ENCODE assay signal across 8 cellular contexts in the genomic region with DNA sequence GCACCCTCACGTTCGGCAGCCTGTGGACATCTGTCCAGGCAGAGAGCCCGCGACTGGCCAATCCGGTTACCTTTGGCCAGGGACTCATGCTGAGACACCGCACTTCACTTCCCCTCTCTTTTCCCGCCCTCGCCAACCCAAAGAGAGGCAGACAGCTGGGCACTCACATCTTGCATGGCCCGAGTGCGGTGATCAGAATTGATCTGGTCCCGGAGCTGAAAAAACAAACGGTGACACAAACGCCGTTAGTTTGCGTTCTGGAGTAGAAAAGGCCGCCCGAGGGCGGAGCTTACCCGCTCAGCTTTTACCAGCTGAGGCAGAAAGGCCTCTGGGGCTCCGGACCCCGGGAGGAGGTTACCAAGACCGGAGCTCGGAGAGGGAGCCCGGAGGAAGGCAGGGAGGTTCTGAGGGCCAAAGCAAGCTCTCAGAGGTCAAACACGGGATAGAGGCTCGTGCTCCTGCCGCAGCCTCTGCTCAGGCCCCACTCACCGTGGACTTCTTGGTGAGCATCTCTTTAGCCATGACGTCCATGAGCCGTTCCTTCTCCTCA. TPM values are rescaled to one million over a fixed set of nuclear protein-coding genes. Genes with fewer than 3 reads are reported as not detected.
DNase-seq lines count a peak whose midpoint lies in the region; ATAC-seq lines count a peak whose summit lies in the region.

No MANE protein-coding gene starts in this region.

- in situ Hi-C loops in SK-MEL-5 (cut with HindIII; ENCODE audit: low pct_unique_long_range_greater_than_20kb, low sequenced_read_pairs) (no loop called here), T47D (cut with HindIII; ENCODE audit: low pct_unique_long_range_greater_than_20kb, low sequenced_read_pairs) (no loop called here)

- DNase-seq in AG08395 (ENCODE audit: low spot score) (peak; percentile 48), SK-MEL-5 (ENCODE audit: low read depth, low spot score) (peak; percentile 23), T47D (ENCODE audit: low read depth in 1 of 2, low spot score in 1 of 2) (peak; percentile 8 to 38), kidney tubule cell (ENCODE audit: low spot score) (peak; percentile 50), NCI-H1436 (lab: John Stamatoyannopoulos, UW) (no peak)
- peak; percentile 35 for DNase-seq in stimulated activated naive CD4-positive, alpha-beta T cell treated with Interleukin-2 at 50 U/mL for 16 hours (lab: John Stamatoyannopoulos, UW)

- ATAC-seq in GM18861 (IDR thresholded peaks at IDR 0.05; ENCODE audit: unreplicated experiment), result peak; percentile 16
- ATAC-seq in HG03066 (IDR thresholded peaks at IDR 0.05; ENCODE audit: low read depth, unreplicated experiment), result peak; percentile 21

RNA-seq across cellular contexts. Expression of a gene that starts 0.4 kb away (rescaled TPM):
- 105 and 107 TPM in 2 replicates for total RNA-seq in SK-MEL-5 (2014; rRNA removed; shearing (Covaris generic))
- 57.8 and 66.1 TPM in 2 replicates for polyA plus RNA-seq in SK-MEL-5 (2015; cell fraction: cytosol; rRNA removed)
- 49.3 and 57.5 TPM in 2 replicates for polyA plus RNA-seq in SK-MEL-5 (2015; cell fraction: nucleus; rRNA removed)

RNA-seq across cellular contexts. Expression of a gene that starts 15.9 kb away (rescaled TPM):
- 6.1 and 7.1 TPM in 2 replicates for total RNA-seq in SK-MEL-5 (2014; rRNA removed; shearing (Covaris generic))
- 18.3 and 20.0 TPM in 2 replicates for polyA plus RNA-seq in SK-MEL-5 (2015; cell fraction: cytosol; rRNA removed)
- 8.6 and 12.2 TPM in 2 replicates for polyA plus RNA-seq in SK-MEL-5 (2015; cell fraction: nucleus; rRNA removed)

RNA-seq across cellular contexts. Expression of a gene that starts 23.1 kb away (rescaled TPM):
- 73.1 and 79.0 TPM in 2 replicates for total RNA-seq in SK-MEL-5 (2014; rRNA removed; shearing (Covaris generic))
- 60.9 and 62.2 TPM in 2 replicates for polyA plus RNA-seq in SK-MEL-5 (2015; cell fraction: cytosol; rRNA removed)
- polyA plus RNA-seq in SK-MEL-5 (2015; cell fraction: nucleus; rRNA removed), result 17.1 and 24.8 TPM in 2 replicates

RNA-seq across cellular contexts. Expression of a gene that starts 42.6 kb away (rescaled TPM):
- 34.8 and 35.9 TPM in 2 replicates for total RNA-seq in SK-MEL-5 (2014; rRNA removed; shearing (Covaris generic))
- polyA plus RNA-seq in SK-MEL-5 (2015; cell fraction: cytosol; rRNA removed), result 39.8 and 50.6 TPM in 2 replicates
- 189 and 212 TPM in 2 replicates for polyA plus RNA-seq in SK-MEL-5 (2015; cell fraction: nucleus; rRNA removed)

RNA-seq across cellular contexts. Expression of a gene that starts 57.1 kb away (rescaled TPM):
- total RNA-seq in SK-MEL-5 (2014; rRNA removed; shearing (Covaris generic)), result 3.0 and 4.0 TPM in 2 replicates
- 3.7 and 5.1 TPM in 2 replicates for polyA plus RNA-seq in SK-MEL-5 (2015; cell fraction: cytosol; rRNA removed)
- 0.76 and 2.8 TPM in 2 replicates for polyA plus RNA-seq in SK-MEL-5 (2015; cell fraction: nucleus; rRNA removed)
